ENCODE assay signal across 8 cellular contexts in the genomic region with DNA sequence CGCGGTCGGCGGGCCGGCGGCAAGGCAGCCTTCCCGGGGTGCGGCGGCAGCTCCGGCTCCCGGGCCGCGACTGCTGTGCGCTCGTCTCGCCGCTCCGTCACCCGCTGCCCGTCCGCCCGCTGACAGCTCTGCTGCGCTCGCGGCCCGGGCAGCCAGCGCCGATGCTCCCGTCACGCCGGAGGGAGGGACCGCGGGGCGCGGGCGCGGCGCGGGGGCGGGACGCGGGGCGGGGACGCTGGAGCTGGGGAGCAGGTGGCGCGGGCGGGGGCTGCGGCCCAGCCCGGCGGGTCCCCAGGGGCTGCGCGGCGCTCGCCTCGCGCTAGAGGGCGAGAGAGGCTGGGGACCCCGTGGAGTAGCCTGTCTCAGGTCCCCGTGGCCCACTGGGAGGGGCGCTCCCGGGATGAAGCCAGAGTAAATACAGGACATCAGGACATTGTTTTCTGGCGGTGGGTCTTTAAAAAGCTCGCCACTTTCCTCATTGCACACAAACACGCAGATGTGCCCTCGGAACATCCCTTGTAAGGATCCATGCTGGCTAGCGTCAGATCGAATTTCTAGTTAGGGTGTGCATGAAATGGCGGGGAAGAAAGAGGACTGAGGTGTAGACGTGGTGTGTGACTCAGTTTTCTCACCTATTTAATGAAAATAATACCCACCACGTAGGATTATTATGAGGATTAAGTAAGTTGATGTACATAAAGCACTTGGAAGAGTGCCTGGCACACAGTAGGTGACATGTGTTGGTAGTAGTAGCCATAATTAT. TPM values are rescaled to one million over a fixed set of nuclear protein-coding genes. Genes with fewer than 3 reads are reported as not detected.
DNase-seq lines count a peak whose midpoint lies in the region; ATAC-seq and TF ChIP-seq lines count a peak whose summit lies in the region.

A gene with protein sequence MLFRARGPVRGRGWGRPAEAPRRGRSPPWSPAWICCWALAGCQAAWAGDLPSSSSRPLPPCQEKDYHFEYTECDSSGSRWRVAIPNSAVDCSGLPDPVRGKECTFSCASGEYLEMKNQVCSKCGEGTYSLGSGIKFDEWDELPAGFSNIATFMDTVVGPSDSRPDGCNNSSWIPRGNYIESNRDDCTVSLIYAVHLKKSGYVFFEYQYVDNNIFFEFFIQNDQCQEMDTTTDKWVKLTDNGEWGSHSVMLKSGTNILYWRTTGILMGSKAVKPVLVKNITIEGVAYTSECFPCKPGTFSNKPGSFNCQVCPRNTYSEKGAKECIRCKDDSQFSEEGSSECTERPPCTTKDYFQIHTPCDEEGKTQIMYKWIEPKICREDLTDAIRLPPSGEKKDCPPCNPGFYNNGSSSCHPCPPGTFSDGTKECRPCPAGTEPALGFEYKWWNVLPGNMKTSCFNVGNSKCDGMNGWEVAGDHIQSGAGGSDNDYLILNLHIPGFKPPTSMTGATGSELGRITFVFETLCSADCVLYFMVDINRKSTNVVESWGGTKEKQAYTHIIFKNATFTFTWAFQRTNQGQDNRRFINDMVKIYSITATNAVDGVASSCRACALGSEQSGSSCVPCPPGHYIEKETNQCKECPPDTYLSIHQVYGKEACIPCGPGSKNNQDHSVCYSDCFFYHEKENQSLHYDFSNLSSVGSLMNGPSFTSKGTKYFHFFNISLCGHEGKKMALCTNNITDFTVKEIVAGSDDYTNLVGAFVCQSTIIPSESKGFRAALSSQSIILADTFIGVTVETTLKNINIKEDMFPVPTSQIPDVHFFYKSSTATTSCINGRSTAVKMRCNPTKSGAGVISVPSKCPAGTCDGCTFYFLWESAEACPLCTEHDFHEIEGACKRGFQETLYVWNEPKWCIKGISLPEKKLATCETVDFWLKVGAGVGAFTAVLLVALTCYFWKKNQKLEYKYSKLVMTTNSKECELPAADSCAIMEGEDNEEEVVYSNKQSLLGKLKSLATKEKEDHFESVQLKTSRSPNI (minus strand): TSS at position 130 of the 763 bp plus-strand sequence. CDS start 141 bp downstream, outside the sequence.

- no peaks in the 10 kb centered on the region for H3K4me1 Mint-ChIP-seq in Caco-2 (ENCODE audit: low read depth, unreplicated experiment)

- POLR2A ChIA-PET in Caco-2 (lab: Charles Lee) = no interaction called here

- H3K9me3 ChIP-seq in Caco-2 (no peaks in the 10 kb centered on the region), mucosa of stomach (ENCODE audit: control insufficient read depth, low read length) (no peaks in the 10 kb centered on the region)

- H3K36me3 ChIP-seq in Caco-2 (ENCODE audit: control insufficient read depth, insufficient read depth, low read length) (no peaks in the 10 kb centered on the region), mucosa of stomach (ENCODE audit: control insufficient read depth, insufficient read depth, low read length) (no peaks in the 10 kb centered on the region)

- no peak within 1 kb of the TSS for H3K27ac Mint-ChIP-seq in Caco-2 (ENCODE audit: unreplicated experiment)

- DNase-seq in Caco-2 = peak; percentile 68 to 85
- DNase-seq in HPDE6-E6E7 (ENCODE audit: extremely low spot score) = peak; percentile 22
- DNase-seq in NOMO-1 treated with dmso at 0.1 percent for 144 hours (lab: John Stamatoyannopoulos, UW; ENCODE audit: unreplicated experiment) = peak; percentile 33
- peak; percentile 82 for DNase-seq in activated T-cell treated with anti-CD3 and anti-CD28 coated beads for 48 hours (ENCODE audit: low read depth)
- peak; percentile 48 for DNase-seq in stimulated activated CD8-positive, alpha-beta memory T cell treated with anti-CD3 and anti-CD28 coated beads, Interleukin-7, amount 100 ng/mL, for 24 hours (ENCODE audit: low read depth)

- H3K4me3 ChIP-seq in Caco-2 (ENCODE audit: low read depth, low read length) (peak within 1 kb of the TSS; percentile 44), mucosa of stomach (ENCODE audit: low read length) (peak within 1 kb of the TSS; percentile 8)

- no peaks in the 10 kb centered on the region for H3K36me3 Mint-ChIP-seq in Caco-2 (ENCODE audit: insufficient read depth, unreplicated experiment)

- H3K27me3 Mint-ChIP-seq in Caco-2 (ENCODE audit: insufficient read depth, unreplicated experiment) = peaks cover 13% of the 10 kb centered on the region

- BruUV-seq in Caco-2 (replicated peaks; lab: Mats Ljungman, UMichigan) = no TSS peak

- H3K9ac ChIP-seq in mucosa of stomach (ENCODE audit: low read length) = peak within 1 kb of the TSS; percentile 59

- ATAC-seq in GM19468 (IDR thresholded peaks at IDR 0.05; ENCODE audit: extremely low read depth, unreplicated experiment) (peak; percentile 98), esophagus mucosa (peak; percentile 93)

- H3K27me3 ChIP-seq in Caco-2 (replicated peaks; ENCODE audit: control insufficient read depth, insufficient read depth, low read length) (no peaks in the 10 kb centered on the region; the same call in 1 of the 2 replicates), mucosa of stomach (ENCODE audit: control insufficient read depth, insufficient read depth, low read length) (peaks cover 13% of the 10 kb centered on the region)

- intact Hi-C loops in Caco-2 (cut with micrococcal nuclease; ENCODE audit: unreplicated experiment) = loop anchor here (1.0 to 2.0 kb wide), 5 partner anchors 89 to 178 kb away; a partner anchor contains a TSS

- CTCF ChIA-PET in Caco-2 (lab: Charles Lee) = interaction anchor here (0.6 to 1.4 kb wide), 2 partner anchors 93 to 95 kb away, joined by 3 to 5 read pairs; a partner anchor contains a TSS

- no peaks in the 10 kb centered on the region for H3K9me3 Mint-ChIP-seq in Caco-2 (ENCODE audit: unreplicated experiment)

- peak; percentile 46 to 59 for TF ChIP-seq CTCF in Caco-2 (IDR thresholded peaks at IDR 0.05; ENCODE audit: insufficient read depth in 1 of 2, low read depth in 1 of 2, low read length in 1 of 2, severe bottlenecking in 1 of 2, unreplicated experiment in 1 of 2)

- H3K4me3 Mint-ChIP-seq in Caco-2 (ENCODE audit: unreplicated experiment) = peak within 1 kb of the TSS; percentile 68

- peaks cover 4% of the 10 kb centered on the region for H3K4me1 ChIP-seq in Caco-2
- peaks cover 7% of the 10 kb centered on the region for H3K4me1 ChIP-seq in mucosa of stomach (ENCODE audit: control insufficient read depth, insufficient read depth, low read length)

RNA-seq across cellular contexts. Expression of the gene that starts here (rescaled TPM):
- 4.6 and 5.6 TPM in 2 replicates for total RNA-seq in Caco-2 (2022)
- total RNA-seq in esophagus mucosa = 2.2 TPM

Comparison
In these comparisons a context has a peak if more than half of its experiments do, and no peak if none do; other contexts are left out.
1. Peak in every context shown above with its lines: DNase-seq, ATAC-seq and H3K4me3 ChIP-seq.
2. DNase-seq: peak in every context shown above with its lines; median percentile 82 in activated T-cell treated with anti-CD3 and anti-CD28 coated beads for 48 hours; 76 in Caco-2; 48 in stimulated activated CD8-positive, alpha-beta memory T cell treated with anti-CD3 and anti-CD28 coated beads, Interleukin-7, amount 100 ng/mL, for 24 hours; 33 in NOMO-1 treated with dmso at 0.1 percent for 144 hours; 22 in HPDE6-E6E7.